ENCODE assay signal across 19 cellular contexts in genomic region chr11:27013741-27014415, GRCh38. TPM values are rescaled to one million over a fixed set of nuclear protein-coding genes. Genes with fewer than 3 reads are reported as not detected.
DNase-seq lines count a peak whose midpoint lies in the region; ATAC-seq and TF ChIP-seq lines count a peak whose summit lies in the region.
"Had no signal": no experiment of that assay in that cellular context is flagged by ENCODE, and none has a peak within 500 bp of the region (broad histone marks: within the 10 kb centered on the region; RNA-seq: fewer than 3 reads in every experiment).

No MANE protein-coding gene starts in this region.

- H3K27me3 Mint-ChIP-seq in nephron (ENCODE audit: low read depth) = no peaks in the 10 kb centered on the region
- H3K27me3 Mint-ChIP-seq: activated B cell treated with CpG ODN at 0.5 μM for 24 hours; activated naive CD8-positive, alpha-beta T cell had no signal

- H3K4me1 ChIP-seq in heart left ventricle = peaks cover 0 to 18% (median 0%) of the 10 kb centered on the region in 12 donors
- peaks cover 0 to 10% of the 10 kb centered on the region in 2 donors for H3K4me1 ChIP-seq in aorta (ENCODE audit: control insufficient read depth in 1 of 2, insufficient read depth in 2 of 2, low read length in 2 of 2)
- H3K4me1 ChIP-seq: A549, HAP-1 had no signal

- peaks cover 3% of the 10 kb centered on the region for H3K9me3 Mint-ChIP-seq in nephron

- H3K9me3 ChIP-seq in heart left ventricle = peaks cover 0 to 9% (median 0%) of the 10 kb centered on the region in 12 donors
- no peaks in the 10 kb centered on the region for H3K9me3 ChIP-seq in aorta (ENCODE audit: control insufficient read depth, low read length)
- H3K9me3 ChIP-seq: A549, HAP-1, suprapubic skin had no signal

- H3K4me3 Mint-ChIP-seq in nephron = no peak overlapping the region
- H3K4me3 Mint-ChIP-seq: activated B cell treated with CpG ODN at 0.5 μM for 24 hours; activated naive CD8-positive, alpha-beta T cell; natural killer cell had no signal

- H3K36me3 ChIP-seq in heart left ventricle (no peaks in the 10 kb centered on the region), aorta (ENCODE audit: control insufficient read depth in 1 of 2, insufficient read depth in 2 of 2, low read length in 1 of 2) (no peaks in the 10 kb centered on the region)
- H3K36me3 ChIP-seq: HAP-1, suprapubic skin had no signal

- H3K4me3 ChIP-seq in heart left ventricle (no peak overlapping the region), epithelial cell of esophagus (ENCODE audit: low read length) (no peak overlapping the region), aorta (ENCODE audit: low read length in 2 of 2) (no peak overlapping the region)
- H3K4me3 ChIP-seq: A549, HAP-1, suprapubic skin had no signal

- ATAC-seq in left cardiac atrium (peak; percentile 41 to 90), heart left ventricle (no peak), aorta (ENCODE audit: low FRiP score) (peak; percentile 31), HG02938 (IDR thresholded peaks at IDR 0.05; ENCODE audit: unreplicated experiment) (no peak)
- ATAC-seq: A549, natural killer cell had no signal

- H3K36me3 Mint-ChIP-seq in nephron (ENCODE audit: low read depth) = no peaks in the 10 kb centered on the region
- H3K36me3 Mint-ChIP-seq: activated naive CD8-positive, alpha-beta T cell; natural killer cell had no signal

- peak overlapping the region; percentile 50 to 80 (median 61) for H3K27ac Mint-ChIP-seq in nephron
- H3K27ac Mint-ChIP-seq: activated B cell treated with CpG ODN at 0.5 μM for 24 hours; activated naive CD8-positive, alpha-beta T cell; natural killer cell had no signal

- intact Hi-C loops in left cardiac atrium (cut with DNase I) = no loop called here
- intact Hi-C loops in heart left ventricle (cut with DNase I) = no loop called here
- intact Hi-C loops in aorta (cut with DNase I) = no loop called here

- H3K27me3 ChIP-seq in heart left ventricle (no peaks in the 10 kb centered on the region), aorta (ENCODE audit: control insufficient read depth in 1 of 2, insufficient read depth in 2 of 2, low read length in 1 of 2) (no peaks in the 10 kb centered on the region)
- H3K27me3 ChIP-seq: suprapubic skin had no signal

- H3K27ac ChIP-seq in heart left ventricle (peak overlapping the region in 4 of 12 donors; percentile 9 to 36 (median 28)), aorta (ENCODE audit: low read depth in 1 of 2, low read length in 2 of 2) (peak overlapping the region in 1 of 2 donors; percentile 14)
- H3K27ac ChIP-seq: A549, suprapubic skin had no signal

- no peak for TF ChIP-seq POLR2A in heart left ventricle (IDR thresholded peaks at IDR 0.05)

- peaks cover 40% of the 10 kb centered on the region for H3K4me1 Mint-ChIP-seq in nephron
- H3K4me1 Mint-ChIP-seq: activated B cell treated with CpG ODN at 0.5 μM for 24 hours, natural killer cell had no signal

- WGBS in heart left ventricle, 4 donors = 61 to 74% (median 69%) methylated on average over 6 of the region's 6 CpGs
- 8 to 11% methylated on average over 6 of the region's 6 CpGs for WGBS in aorta, 2 donors

- DNase-seq in left cardiac atrium = no peak
- DNase-seq in heart left ventricle = no peak
- peak; percentile 69 for DNase-seq in epithelial cell of esophagus (ENCODE audit: low read depth)
- no peak for DNase-seq in aorta
- no peak for DNase-seq in NCI-H1105 treated with DMSO at 0.1 percent for 48 hours (lab: John Stamatoyannopoulos, UW)
- no peak for DNase-seq in SIG-M5 treated with dmso at 0.1 percent for 504 hours (lab: John Stamatoyannopoulos, UW; ENCODE audit: unreplicated experiment)
- DNase-seq: activated B cell treated with CpG ODN at 0.5 μM for 24 hours, COR-L47, natural killer cell, NCI-H2107 had no signal

- no peak for TF ChIP-seq CTCF in heart left ventricle (IDR thresholded peaks at IDR 0.05)
- no peak for TF ChIP-seq CTCF in epithelial cell of esophagus (IDR thresholded peaks at IDR 0.05; ENCODE audit: insufficient read depth, low read depth, low read length, missing control alignments)
- TF ChIP-seq CTCF in nephron (IDR thresholded peaks at IDR 0.05; ENCODE audit: unreplicated experiment in 3 of 3) = no peak

RNA-seq across cellular contexts. Expression of gene FIBIN, which starts 20.0 kb away (rescaled TPM):
- total RNA-seq in left cardiac atrium = 10 to 100 TPM in 1 of 2 donors, 1 to 10 TPM in 1; 9.4 to 14.3 TPM
- total RNA-seq in heart left ventricle = 10 to 100 TPM in 3 of 9 donors, 1 to 10 TPM in 6; 5.5 to 16.4 (median 8.3) TPM
- polyA plus RNA-seq in heart left ventricle = 1 to 10 TPM; 5.4 to 5.7 TPM
- 100 to 1,000 TPM in 1 of 2 donors, 10 to 100 TPM in 1; 80.9 to 169 TPM for total RNA-seq in aorta
- 10 to 100 TPM; 56.3 to 69.8 TPM for polyA plus RNA-seq in aorta
- total RNA-seq: activated B cell treated with CpG ODN at 0.5 μM for 24 hours, dermis microvascular lymphatic vessel endothelial cell, natural killer cell had no signal

RNA-seq across cellular contexts. Expression of gene BBOX1, which starts 26.7 kb away (rescaled TPM):
- total RNA-seq in left cardiac atrium (under 1 TPM; 0.18 to 0.29 TPM), heart left ventricle (under 1 TPM in 1 of 9 donors, not detected in 8; 0.18 TPM), aorta (under 1 TPM in 1 of 2 donors, not detected in 1; 0.45 TPM)
- polyA plus RNA-seq in heart left ventricle (not detected), aorta (under 1 TPM in 1 of 2 donors, not detected in 1; 0.43 TPM)
- total RNA-seq: activated B cell treated with CpG ODN at 0.5 μM for 24 hours, dermis microvascular lymphatic vessel endothelial cell, kidney epithelial cell, M059J, natural killer cell had no signal
- polyA plus RNA-seq: A549 had no signal

Comparison
In these comparisons a context has a peak if more than half of its experiments do, and no peak if none do; other contexts are left out.
1. ATAC-seq: peak in left cardiac atrium (2 of 2) and aorta (single experiment); none in heart left ventricle (0 of 4) and HG02938 (single experiment).
2. RNA of gene FIBIN, which starts 20.0 kb away (total RNA-seq): 80.9 to 169 TPM in aorta; 9.4 to 14.3 TPM in left cardiac atrium and 5.5 to 16.4 TPM in heart left ventricle; every median in the first group is over 4 times any median in the second.